Comparison of ENCODE assay signal across 13 cellular contexts in the genomic region with DNA sequence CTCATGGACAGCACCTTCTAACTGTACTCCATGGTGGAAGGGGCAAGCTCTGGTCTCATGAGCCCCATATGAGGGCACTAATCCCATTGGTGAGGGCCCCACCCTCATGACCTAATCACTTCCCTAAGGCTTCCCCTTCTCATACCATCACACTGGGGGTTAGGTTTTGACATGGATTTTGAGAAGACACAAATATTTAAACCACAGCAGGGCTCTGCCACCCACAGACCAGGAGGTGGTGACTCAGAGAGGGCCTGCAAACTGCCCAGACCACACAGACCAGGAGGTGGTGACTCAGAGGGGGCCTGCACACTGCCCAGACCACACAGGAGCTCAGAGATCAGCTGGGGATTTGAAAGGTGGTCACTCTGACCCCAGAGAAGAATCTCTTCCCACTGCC.
DNase-seq lines count a peak whose midpoint lies in the region; ATAC-seq and TF ChIP-seq lines count a peak whose summit lies in the region.
"Had no signal": no experiment of that assay in that cellular context is flagged by ENCODE, and none has a peak within 500 bp of the region (broad histone marks: within the 10 kb centered on the region; RNA-seq: fewer than 3 reads in every experiment).

No MANE protein-coding gene starts in this region.

- peaks cover 4% of the 10 kb centered on the region for H3K27me3 Mint-ChIP-seq in activated CD8-positive, alpha-beta T cell treated with anti-CD3 and anti-CD28 coated beads for 36 hours
- H3K27me3 Mint-ChIP-seq in activated CD8-positive, alpha-beta T cell treated with anti-CD3 and anti-CD28 coated beads, Interleukin-2, amount 10 ng/mL, durations not matched to agents 7 days and 5 days (ENCODE audit: low read depth) = peaks cover 25% of the 10 kb centered on the region
- H3K27me3 Mint-ChIP-seq in stimulated activated naive CD8-positive, alpha-beta T cell treated with anti-CD3 and anti-CD28 coated beads, Interleukin-15, amount 100 ng/mL, for 72 hours = no peaks in the 10 kb centered on the region
- peaks cover 12% of the 10 kb centered on the region for H3K27me3 Mint-ChIP-seq in Caco-2 (ENCODE audit: insufficient read depth, unreplicated experiment)

- no peaks in the 10 kb centered on the region for H3K4me1 Mint-ChIP-seq in activated CD8-positive, alpha-beta T cell treated with anti-CD3 and anti-CD28 coated beads for 36 hours (ENCODE audit: low read depth)
- H3K4me1 Mint-ChIP-seq in activated CD8-positive, alpha-beta T cell treated with anti-CD3 and anti-CD28 coated beads, Interleukin-2, amount 10 ng/mL, durations not matched to agents 7 days and 5 days (ENCODE audit: low read depth) = peaks cover 10% of the 10 kb centered on the region
- H3K4me1 Mint-ChIP-seq in stimulated activated naive CD8-positive, alpha-beta T cell treated with anti-CD3 and anti-CD28 coated beads, Interleukin-15, amount 100 ng/mL, for 72 hours = no peaks in the 10 kb centered on the region
- no peaks in the 10 kb centered on the region for H3K4me1 Mint-ChIP-seq in Caco-2 (ENCODE audit: low read depth, unreplicated experiment)

- no peak overlapping the region for H3K4me3 Mint-ChIP-seq in activated CD8-positive, alpha-beta T cell treated with anti-CD3 and anti-CD28 coated beads for 36 hours
- no peak overlapping the region for H3K4me3 Mint-ChIP-seq in activated CD8-positive, alpha-beta T cell treated with anti-CD3 and anti-CD28 coated beads, Interleukin-2, amount 10 ng/mL, durations not matched to agents 7 days and 5 days
- no peak overlapping the region for H3K4me3 Mint-ChIP-seq in stimulated activated naive CD8-positive, alpha-beta T cell treated with anti-CD3 and anti-CD28 coated beads, Interleukin-15, amount 100 ng/mL, for 72 hours
- H3K4me3 Mint-ChIP-seq in Caco-2 (ENCODE audit: unreplicated experiment) = no peak overlapping the region
- H3K4me3 Mint-ChIP-seq: activated CD4-positive, alpha-beta T cell treated with anti-CD3 and anti-CD28 coated beads, Interleukin-2, amount 10 ng/mL, durations not matched to agents 7 days and 5 days had no signal

- POLR2A ChIA-PET in activated CD8-positive, alpha-beta T cell treated with anti-CD3 and anti-CD28 coated beads for 36 hours (lab: Charles Lee) = no interaction called here
- POLR2A ChIA-PET in activated CD8-positive, alpha-beta T cell treated with anti-CD3 and anti-CD28 coated beads, Interleukin-2, amount 10 ng/mL, durations not matched to agents 7 days and 5 days (lab: Charles Lee) = interaction anchor here (1.0 kb wide), 1 partner anchor 16 kb away, joined by 3 read pairs; no protein-coding TSS in a partner anchor
- POLR2A ChIA-PET in RWPE1 (lab: Yijun Ruan, JAX; ENCODE audit: low non-redundant PET) = no interaction called here
- POLR2A ChIA-PET in Caco-2 (lab: Charles Lee) = no interaction called here

- peak; percentile 13 for ATAC-seq in activated CD8-positive, alpha-beta T cell treated with anti-CD3 and anti-CD28 coated beads for 36 hours
- no peak for ATAC-seq in activated CD8-positive, alpha-beta T cell treated with anti-CD3 and anti-CD28 coated beads, Interleukin-2, amount 10 ng/mL, durations not matched to agents 7 days and 5 days
- ATAC-seq in stimulated activated naive CD8-positive, alpha-beta T cell treated with anti-CD3 and anti-CD28 coated beads, Interleukin-15, amount 100 ng/mL, for 72 hours = peak; percentile 83

- no peak for TF ChIP-seq CTCF in activated CD8-positive, alpha-beta T cell treated with anti-CD3 and anti-CD28 coated beads for 36 hours (IDR thresholded peaks at IDR 0.05)
- TF ChIP-seq CTCF in RWPE1 (conservative IDR thresholded peaks at IDR 0.05; ENCODE audit: low read depth) (no peak), fibroblast of mammary gland (conservative IDR thresholded peaks at IDR 0.05; ENCODE audit: control insufficient read depth, insufficient read depth, low read depth, low read length) (no peak), tibial nerve (IDR thresholded peaks at IDR 0.05) (no peak), Caco-2 (IDR thresholded peaks at IDR 0.05; ENCODE audit: insufficient read depth in 1 of 2, low read depth in 1 of 2, low read length in 1 of 2, severe bottlenecking in 1 of 2, unreplicated experiment in 1 of 2) (no peak)

- TF ChIP-seq POLR2A in tibial nerve (IDR thresholded peaks at IDR 0.05) = no peak

- CTCF ChIA-PET in activated CD8-positive, alpha-beta T cell treated with anti-CD3 and anti-CD28 coated beads for 36 hours (lab: Charles Lee) = interaction anchor here (2.8 kb wide), 1 partner anchor 18 kb away, joined by 8 read pairs; no protein-coding TSS in a partner anchor
- CTCF ChIA-PET in activated CD8-positive, alpha-beta T cell treated with anti-CD3 and anti-CD28 coated beads, Interleukin-2, amount 10 ng/mL, durations not matched to agents 7 days and 5 days (lab: Charles Lee) = no interaction called here
- CTCF ChIA-PET in RWPE1 (lab: Yijun Ruan, JAX) = no interaction called here
- CTCF ChIA-PET in Caco-2 (lab: Charles Lee) = no interaction called here

- BruUV-seq in Caco-2 (replicated peaks; lab: Mats Ljungman, UMichigan) = no TSS peak

- H3K27ac ChIP-seq in RWPE1 (no peak overlapping the region), tibial nerve (no peak overlapping the region)
- H3K27ac ChIP-seq: hepatocyte had no signal

- H3K27me3 ChIP-seq in tibial nerve (no peaks in the 10 kb centered on the region), Caco-2 (replicated peaks; ENCODE audit: control insufficient read depth, insufficient read depth, low read length) (no peaks in the 10 kb centered on the region)
- H3K27me3 ChIP-seq: hepatocyte had no signal

- no peak for DNase-seq in activated CD8-positive, alpha-beta T cell treated with anti-CD3 and anti-CD28 coated beads for 36 hours
- no peak for DNase-seq in activated CD8-positive, alpha-beta T cell treated with anti-CD3 and anti-CD28 coated beads, Interleukin-2, amount 10 ng/mL, durations not matched to agents 7 days and 5 days
- peak; percentile 9 for DNase-seq in RWPE1 (ENCODE audit: low spot score)
- DNase-seq in fibroblast of mammary gland (ENCODE audit: low read depth) = peak; percentile 85
- DNase-seq in stimulated activated naive CD8-positive, alpha-beta T cell treated with anti-CD3 and anti-CD28 coated beads, Interleukin-15, amount 100 ng/mL, for 72 hours = peak in 1 of 2 donors; percentile 25
- no peak for DNase-seq in NCI-H446 (lab: John Stamatoyannopoulos, UW)
- no peak for DNase-seq in tibial nerve (ENCODE audit: low spot score in 2 of 2)
- DNase-seq in Caco-2 = no peak
- DNase-seq: activated CD4-positive, alpha-beta T cell treated with anti-CD3 and anti-CD28 coated beads, Interleukin-2, amount 10 ng/mL, durations not matched to agents 7 days and 5 days; activated naive CD4-positive, alpha-beta T cell; DMS53; NCI-H1105 had no signal

- H3K4me1 ChIP-seq in tibial nerve = peaks cover 0 to 16% (median 3%) of the 10 kb centered on the region in 4 donors
- no peaks in the 10 kb centered on the region for H3K4me1 ChIP-seq in Caco-2

- H3K9me3 ChIP-seq in tibial nerve = peaks cover 0 to 21% (median 0%) of the 10 kb centered on the region in 4 donors
- H3K9me3 ChIP-seq in Caco-2 = 0 out of 2 replicates have a peak, but pooled peaks cover under 1% of the 10 kb centered on the region

- H3K27ac Mint-ChIP-seq in activated CD8-positive, alpha-beta T cell treated with anti-CD3 and anti-CD28 coated beads for 36 hours = no peak overlapping the region
- no peak overlapping the region for H3K27ac Mint-ChIP-seq in activated CD8-positive, alpha-beta T cell treated with anti-CD3 and anti-CD28 coated beads, Interleukin-2, amount 10 ng/mL, durations not matched to agents 7 days and 5 days
- no peak overlapping the region for H3K27ac Mint-ChIP-seq in stimulated activated naive CD8-positive, alpha-beta T cell treated with anti-CD3 and anti-CD28 coated beads, Interleukin-15, amount 100 ng/mL, for 72 hours
- H3K27ac Mint-ChIP-seq in Caco-2 (ENCODE audit: unreplicated experiment) = no peak overlapping the region
- H3K27ac Mint-ChIP-seq: activated CD4-positive, alpha-beta T cell treated with anti-CD3 and anti-CD28 coated beads, Interleukin-2, amount 10 ng/mL, durations not matched to agents 7 days and 5 days had no signal

- peaks cover 17% of the 10 kb centered on the region for H3K9me3 Mint-ChIP-seq in activated CD8-positive, alpha-beta T cell treated with anti-CD3 and anti-CD28 coated beads for 36 hours
- peaks cover 8% of the 10 kb centered on the region for H3K9me3 Mint-ChIP-seq in activated CD8-positive, alpha-beta T cell treated with anti-CD3 and anti-CD28 coated beads, Interleukin-2, amount 10 ng/mL, durations not matched to agents 7 days and 5 days (ENCODE audit: insufficient read depth)
- peaks cover 16 to 27% of the 10 kb centered on the region in 2 donors for H3K9me3 Mint-ChIP-seq in stimulated activated naive CD8-positive, alpha-beta T cell treated with anti-CD3 and anti-CD28 coated beads, Interleukin-15, amount 100 ng/mL, for 72 hours
- peaks cover 18% of the 10 kb centered on the region for H3K9me3 Mint-ChIP-seq in Caco-2 (ENCODE audit: unreplicated experiment)

- intact Hi-C loops in activated CD8-positive, alpha-beta T cell treated with anti-CD3 and anti-CD28 coated beads for 36 hours (cut with micrococcal nuclease) = no loop called here
- intact Hi-C loops in Caco-2 (cut with micrococcal nuclease; ENCODE audit: unreplicated experiment) = no loop called here

- H3K36me3 ChIP-seq in tibial nerve (peaks cover 0 to 10% (median 0%) of the 10 kb centered on the region in 3 donors), Caco-2 (ENCODE audit: control insufficient read depth, insufficient read depth, low read length) (no peaks in the 10 kb centered on the region)

- no peaks in the 10 kb centered on the region for H3K36me3 Mint-ChIP-seq in activated CD8-positive, alpha-beta T cell treated with anti-CD3 and anti-CD28 coated beads for 36 hours (ENCODE audit: low read depth)
- peaks cover 6% of the 10 kb centered on the region for H3K36me3 Mint-ChIP-seq in activated CD8-positive, alpha-beta T cell treated with anti-CD3 and anti-CD28 coated beads, Interleukin-2, amount 10 ng/mL, durations not matched to agents 7 days and 5 days (ENCODE audit: low read depth)
- H3K36me3 Mint-ChIP-seq in Caco-2 (ENCODE audit: insufficient read depth, unreplicated experiment) = no peaks in the 10 kb centered on the region

- H3K4me3 ChIP-seq in fibroblast of mammary gland (ENCODE audit: control insufficient read depth, low read depth, low read length) (no peak overlapping the region), tibial nerve (no peak overlapping the region), Caco-2 (ENCODE audit: low read depth, low read length) (no peak overlapping the region)
- H3K4me3 ChIP-seq: hepatocyte had no signal

- TF ChIP-seq EP300 in tibial nerve (IDR thresholded peaks at IDR 0.05) = no peak

Comparison
In these comparisons a context has a peak if more than half of its experiments do, and no peak if none do; other contexts are left out.
1. DNase-seq: peak in RWPE1 (single experiment) and fibroblast of mammary gland (single experiment); none in activated CD8-positive, alpha-beta T cell treated with anti-CD3 and anti-CD28 coated beads for 36 hours (single experiment), activated CD8-positive, alpha-beta T cell treated with anti-CD3 and anti-CD28 coated beads, Interleukin-2, amount 10 ng/mL, durations not matched to agents 7 days and 5 days (single experiment), NCI-H446 (0 of 2), tibial nerve (0 of 2) and Caco-2 (0 of 2).